28 cellular contexts compared by ENCODE assay signal in the genomic region with DNA sequence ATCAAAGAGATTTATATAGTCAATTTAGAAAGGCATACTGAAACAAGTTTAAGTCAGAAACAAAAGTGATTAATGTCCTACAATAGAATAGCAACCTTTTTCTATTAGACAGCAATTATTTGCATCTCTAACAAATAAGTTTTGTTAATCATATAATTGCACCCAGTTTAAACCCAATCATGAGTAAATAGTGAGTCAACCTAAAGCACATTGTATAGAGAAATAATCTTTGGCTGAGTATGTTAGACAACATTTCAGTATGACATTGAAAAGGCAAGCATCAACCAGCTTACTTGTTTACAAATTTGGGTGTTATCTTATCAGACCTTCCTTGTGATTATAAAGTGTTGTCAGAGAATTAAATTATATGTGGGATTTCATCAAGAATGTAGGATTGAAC.
"Had no signal": no experiment of that assay in that cellular context is flagged by ENCODE, and none has a peak within 500 bp of the region (broad histone marks: within the 10 kb centered on the region; RNA-seq: fewer than 3 reads in every experiment).

No MANE protein-coding gene starts in this region.

- ATAC-seq: left colon; left lung; lower lobe of right lung; naive thymus-derived CD8-positive, alpha-beta T cell; pancreas; right cardiac atrium; sciatic nerve; stimulated activated naive B cell treated with anti-CD40 and anti-IgM and Interleukin-4, amounts not matched to agents 10 μg/mL and 1 μg/mL and 100 μg/mL, for 72 hours; stimulated activated naive CD8-positive, alpha-beta T cell treated with anti-CD3 and anti-CD28 coated beads, Interleukin-15, Interleukin-2, amounts not matched to agents 100 U/mL and 50 U/mL, for 24 hours had no signal

- H3K27ac ChIP-seq: left lung, lower lobe of right lung, pancreas, prostate gland, skin epidermis, stomach, testis, thyroid gland, transverse colon, upper lobe of left lung, vagina had no signal

- H3K4me1 ChIP-seq: left lung, lower lobe of right lung, prostate gland, stomach, testis, upper lobe of left lung, vagina had no signal

- DNase-seq: kidney glomerular epithelial cell; left colon; left lung; lower lobe of right lung; mammary epithelial cell; mesenchymal stem cell; naive thymus-derived CD8-positive, alpha-beta T cell; nucleus accumbens; pancreas; posterior cingulate gyrus; retina; right cardiac atrium; stimulated activated CD4-positive, alpha-beta T cell treated with anti-CD3 and anti-CD28 coated beads, Interleukin-12 subunit alpha, Interleukin-12 subunit beta, amount 100 ng/mL, for 4 hours; stimulated activated CD4-positive, alpha-beta T cell treated with anti-CD3 and anti-CD28 coated beads, Interleukin-15, amount 100 ng/mL, for 24 hours; stimulated activated CD4-positive, alpha-beta T cell treated with anti-CD3 and anti-CD28 coated beads, Interleukin-2, amount 100 ng/mL, for 24 hours; stimulated activated CD4-positive, alpha-beta T cell treated with anti-CD3 and anti-CD28 coated beads, Interleukin-4, amount 100 ng/mL, for 1 hour; stimulated activated naive B cell treated with anti-CD40 and anti-IgM and Interleukin-4, amounts not matched to agents 10 μg/mL and 1 μg/mL and 100 μg/mL, for 72 hours; stimulated activated naive CD8-positive, alpha-beta T cell treated with anti-CD3 and anti-CD28 coated beads, Interleukin-15, Interleukin-2, amounts not matched to agents 100 U/mL and 50 U/mL, for 24 hours; stomach; testis; thyroid gland; transverse colon; upper lobe of left lung had no signal

- H3K36me3 ChIP-seq: left lung, lower lobe of right lung, pancreas, prostate gland, stomach, thyroid gland, transverse colon, upper lobe of left lung, vagina had no signal

- FAIRE-seq: keratinocyte, pancreas had no signal

- H3K9me3 ChIP-seq: left lung, lower lobe of right lung, pancreas, prostate gland, stomach, testis, thyroid gland, transverse colon, upper lobe of left lung, vagina had no signal

- H3K27me3 ChIP-seq: left lung, pancreas, stomach, testis, thyroid gland, transverse colon, upper lobe of left lung, vagina had no signal

- H3K4me3 ChIP-seq: left lung, lower lobe of right lung, pancreas, prostate gland, skin epidermis, stomach, testis, thyroid gland, transverse colon, upper lobe of left lung, vagina had no signal
